17 cellular contexts compared by ENCODE assay signal in genomic region chr7:99030145-99030856, GRCh38.
DNase-seq lines count a peak whose midpoint lies in the region; ATAC-seq and TF ChIP-seq lines count a peak whose summit lies in the region.
"Had no signal": no experiment of that assay in that cellular context is flagged by ENCODE, and none has a peak within 500 bp of the region (broad histone marks: within the 10 kb centered on the region; RNA-seq: fewer than 3 reads in every experiment).

No MANE protein-coding gene starts in this region.

- in situ Hi-C loops in KBM-7 (cut with MboI; ENCODE audit: low pct_unique_long_range_greater_than_20kb, low sequenced_read_pairs): loop anchor here (25.0 kb wide), 1 partner anchor 282 kb away; no protein-coding TSS in a partner anchor

- peaks cover 0 to 5% of the 10 kb centered on the region in 2 donors for H3K9me3 ChIP-seq in right atrium auricular region
- H3K9me3 ChIP-seq: HAP-1 had no signal

- DNase-seq in KBM-7 (peak; percentile 8), right atrium auricular region (ENCODE audit: low spot score) (no peak), immature natural killer cell (no peak), midbrain (lab: John Stamatoyannopoulos, UW) (no peak)
- no peak for DNase-seq in stimulated activated effector memory CD8-positive, alpha-beta T cell treated with anti-CD3 and anti-CD28 coated beads, Interleukin-12 subunit alpha, Interleukin-12 subunit beta, amount 100 ng/mL, for 72 hours (ENCODE audit: low spot score in 2 of 2)
- DNase-seq in activated effector memory CD4-positive, alpha-beta T cell treated with Interleukin-2 at 50 U/mL for 16 hours: no peak
- DNase-seq: activated CD4-positive, CD25-positive, alpha-beta regulatory T cell treated with anti-CD3 and anti-CD28 coated beads, Interleukin-2, amount 50 U/mL, for 72 hours; activated T-cell treated with anti-CD3 and anti-CD28 coated beads, Interleukin-2, amount 50 U/mL, for 72 hours; hippocampal formation; NCI-H1092; nucleus accumbens; SW 1271 had no signal

- TF ChIP-seq CTCF in right atrium auricular region (IDR thresholded peaks at IDR 0.05): no peak

- H3K4me3 ChIP-seq in right atrium auricular region: no peak overlapping the region
- H3K4me3 ChIP-seq: body of pancreas, HAP-1 had no signal

- no peaks in the 10 kb centered on the region for H3K9me3 Mint-ChIP-seq in stimulated activated effector memory CD8-positive, alpha-beta T cell treated with anti-CD3 and anti-CD28 coated beads, Interleukin-12 subunit alpha, Interleukin-12 subunit beta, amount 100 ng/mL, for 72 hours
- H3K9me3 Mint-ChIP-seq in immature natural killer cell: no peaks in the 10 kb centered on the region
- H3K9me3 Mint-ChIP-seq: activated T-cell treated with anti-CD3 and anti-CD28 coated beads, Interleukin-2, amount 50 U/mL, for 72 hours had no signal

- no peak for ATAC-seq in stimulated activated effector memory CD8-positive, alpha-beta T cell treated with anti-CD3 and anti-CD28 coated beads, Interleukin-12 subunit alpha, Interleukin-12 subunit beta, amount 100 ng/mL, for 72 hours
- no peak for ATAC-seq in GM18867 (IDR thresholded peaks at IDR 0.05; ENCODE audit: unreplicated experiment)
- ATAC-seq: activated T-cell treated with anti-CD3 and anti-CD28 coated beads, Interleukin-2, amount 50 U/mL, for 72 hours had no signal

- peaks cover 0 to 22% of the 10 kb centered on the region in 2 donors for H3K4me1 ChIP-seq in right atrium auricular region
- H3K4me1 ChIP-seq: body of pancreas, HAP-1 had no signal

- H3K27ac ChIP-seq in angular gyrus (ENCODE audit: low read depth, low read length) (peak overlapping the region; percentile 53), right atrium auricular region (peak overlapping the region; percentile 80 to 87)

- peaks cover 84% of the 10 kb centered on the region for H3K36me3 Mint-ChIP-seq in stimulated activated effector memory CD8-positive, alpha-beta T cell treated with anti-CD3 and anti-CD28 coated beads, Interleukin-12 subunit alpha, Interleukin-12 subunit beta, amount 100 ng/mL, for 72 hours
- peaks cover 9 to 42% (median 15%) of the 10 kb centered on the region in 3 donors for H3K36me3 Mint-ChIP-seq in immature natural killer cell

- H3K27me3 ChIP-seq in right atrium auricular region: no peaks in the 10 kb centered on the region
- H3K27me3 ChIP-seq: body of pancreas had no signal

- H3K36me3 ChIP-seq in right atrium auricular region: peaks cover 73% of the 10 kb centered on the region

- peaks cover 0 to 5% (median 0%) of the 10 kb centered on the region in 3 donors for H3K27me3 Mint-ChIP-seq in immature natural killer cell (ENCODE audit: low read depth in 3 of 3)

- H3K4me3 Mint-ChIP-seq in stimulated activated effector memory CD8-positive, alpha-beta T cell treated with anti-CD3 and anti-CD28 coated beads, Interleukin-12 subunit alpha, Interleukin-12 subunit beta, amount 100 ng/mL, for 72 hours: no peak overlapping the region
- no peak overlapping the region for H3K4me3 Mint-ChIP-seq in immature natural killer cell
- H3K4me3 Mint-ChIP-seq: activated T-cell treated with anti-CD3 and anti-CD28 coated beads, Interleukin-2, amount 50 U/mL, for 72 hours; CD14-positive monocyte had no signal

- peak overlapping the region; percentile 50 for H3K27ac Mint-ChIP-seq in stimulated activated effector memory CD8-positive, alpha-beta T cell treated with anti-CD3 and anti-CD28 coated beads, Interleukin-12 subunit alpha, Interleukin-12 subunit beta, amount 100 ng/mL, for 72 hours
- peak overlapping the region in 1 of 6 donors; percentile 17 for H3K27ac Mint-ChIP-seq in immature natural killer cell
- H3K27ac Mint-ChIP-seq: activated T-cell treated with anti-CD3 and anti-CD28 coated beads, Interleukin-2, amount 50 U/mL, for 72 hours had no signal

- H3K4me1 Mint-ChIP-seq in stimulated activated effector memory CD8-positive, alpha-beta T cell treated with anti-CD3 and anti-CD28 coated beads, Interleukin-12 subunit alpha, Interleukin-12 subunit beta, amount 100 ng/mL, for 72 hours: no peaks in the 10 kb centered on the region
- peaks cover 0 to 2% of the 10 kb centered on the region in 2 donors for H3K4me1 Mint-ChIP-seq in immature natural killer cell
